ENCODE assay signal across 13 cellular contexts in genomic region chr17:77462553-77463497, GRCh38.
DNase-seq lines count a peak whose midpoint lies in the region; ATAC-seq, FAIRE-seq and TF ChIP-seq lines count a peak whose summit lies in the region.
"Had no signal": no experiment of that assay in that cellular context is flagged by ENCODE, and none has a peak within 500 bp of the region (broad histone marks: within the 10 kb centered on the region; RNA-seq: fewer than 3 reads in every experiment).

No MANE protein-coding gene starts in this region.

- no peak for ATAC-seq in T-helper 17 cell

- H3K27me3 ChIP-seq in right atrium auricular region (no peaks in the 10 kb centered on the region), smooth muscle cell (ENCODE audit: low read depth) (no peaks in the 10 kb centered on the region)
- H3K27me3 ChIP-seq: ascending aorta had no signal

- WGBS in smooth muscle cell (ENCODE audit: low lambda C conversion rate) = 98% methylated on average over 16 of the region's 16 CpGs

- peak; percentile 48 for FAIRE-seq in GM19239 (lab: Jason Lieb, UNC)

- H3K4me1 ChIP-seq in right atrium auricular region (peaks cover 0 to 76% of the 10 kb centered on the region in 2 donors), smooth muscle cell (ENCODE audit: low read depth) (peaks cover 63% of the 10 kb centered on the region)
- H3K4me1 ChIP-seq: ascending aorta had no signal

- peaks cover 99% of the 10 kb centered on the region for H4K20me1 ChIP-seq in smooth muscle cell (ENCODE audit: low read depth)

- H3K79me2 ChIP-seq in smooth muscle cell (ENCODE audit: low read depth) = peaks cover 92% of the 10 kb centered on the region

- TF ChIP-seq CTCF in right atrium auricular region (IDR thresholded peaks at IDR 0.05) (no peak), smooth muscle cell (IDR thresholded peaks at IDR 0.05; ENCODE audit: borderline replicate concordance, insufficient read depth, poor library complexity, severe bottlenecking) (no peak)

- no peak for DNase-seq in GM19239 (ENCODE audit: insufficient read length, low spot score)
- no peak for DNase-seq in T-helper 17 cell
- DNase-seq in right atrium auricular region (ENCODE audit: low spot score) = no peak
- no peak for DNase-seq in smooth muscle cell (lab: John Stamatoyannopoulos, UW; ENCODE audit: unreplicated experiment)
- no peak for DNase-seq in HPDE6-E6E7 (ENCODE audit: extremely low spot score)
- DNase-seq in T-helper 9 cell = no peak
- DNase-seq in GDM1 (lab: John Stamatoyannopoulos, UW) = no peak
- DNase-seq: NCI-H1105; stimulated activated naive CD4-positive, alpha-beta T cell treated with Interleukin-2 at 50 U/mL for 16 hours; WERI-Rb-1 had no signal

- H3K9me3 ChIP-seq in T-helper 17 cell (ENCODE audit: control insufficient read depth, low read length, poor library complexity, severe bottlenecking) = no peaks in the 10 kb centered on the region
- H3K9me3 ChIP-seq in right atrium auricular region = no peaks in the 10 kb centered on the region
- no peaks in the 10 kb centered on the region for H3K9me3 ChIP-seq in smooth muscle cell (replicated peaks; ENCODE audit: low read depth)
- H3K9me3 ChIP-seq: ascending aorta, HAP-1 had no signal

- H2AFZ ChIP-seq in smooth muscle cell (ENCODE audit: low read depth) = no peak overlapping the region

- peaks cover 26% of the 10 kb centered on the region for H3F3A ChIP-seq in smooth muscle cell (ENCODE audit: low read depth)

- no peak overlapping the region for H3K4me2 ChIP-seq in smooth muscle cell

- H3K27ac ChIP-seq in right atrium auricular region = peak overlapping the region; percentile 2 to 11
- H3K27ac ChIP-seq in smooth muscle cell (ENCODE audit: low read depth) = peak overlapping the region; percentile 80
- H3K27ac ChIP-seq: ascending aorta, WERI-Rb-1 had no signal

- H3K4me1 Mint-ChIP-seq in T-helper 17 cell = peaks cover 64% of the 10 kb centered on the region

- no peaks in the 10 kb centered on the region for H3K27me3 Mint-ChIP-seq in T-helper 17 cell

- H3K27ac Mint-ChIP-seq in T-helper 17 cell = peak overlapping the region; percentile 99

- no peak overlapping the region for H3K9ac ChIP-seq in smooth muscle cell (ENCODE audit: low read depth)

- H3K4me3 Mint-ChIP-seq in T-helper 17 cell = peak overlapping the region; percentile 96

- H3K4me3 ChIP-seq in right atrium auricular region = no peak overlapping the region
- H3K4me3 ChIP-seq in smooth muscle cell = no peak overlapping the region
- H3K4me3 ChIP-seq: ascending aorta, HAP-1, lung had no signal

- H3K36me3 Mint-ChIP-seq in T-helper 17 cell (ENCODE audit: low read depth) = peaks cover 3% of the 10 kb centered on the region

- no peaks in the 10 kb centered on the region for H3K36me3 ChIP-seq in right atrium auricular region
- no peaks in the 10 kb centered on the region for H3K36me3 ChIP-seq in smooth muscle cell (ENCODE audit: low read depth)
- H3K36me3 ChIP-seq: ascending aorta, HAP-1 had no signal
